In the genomic region with DNA sequence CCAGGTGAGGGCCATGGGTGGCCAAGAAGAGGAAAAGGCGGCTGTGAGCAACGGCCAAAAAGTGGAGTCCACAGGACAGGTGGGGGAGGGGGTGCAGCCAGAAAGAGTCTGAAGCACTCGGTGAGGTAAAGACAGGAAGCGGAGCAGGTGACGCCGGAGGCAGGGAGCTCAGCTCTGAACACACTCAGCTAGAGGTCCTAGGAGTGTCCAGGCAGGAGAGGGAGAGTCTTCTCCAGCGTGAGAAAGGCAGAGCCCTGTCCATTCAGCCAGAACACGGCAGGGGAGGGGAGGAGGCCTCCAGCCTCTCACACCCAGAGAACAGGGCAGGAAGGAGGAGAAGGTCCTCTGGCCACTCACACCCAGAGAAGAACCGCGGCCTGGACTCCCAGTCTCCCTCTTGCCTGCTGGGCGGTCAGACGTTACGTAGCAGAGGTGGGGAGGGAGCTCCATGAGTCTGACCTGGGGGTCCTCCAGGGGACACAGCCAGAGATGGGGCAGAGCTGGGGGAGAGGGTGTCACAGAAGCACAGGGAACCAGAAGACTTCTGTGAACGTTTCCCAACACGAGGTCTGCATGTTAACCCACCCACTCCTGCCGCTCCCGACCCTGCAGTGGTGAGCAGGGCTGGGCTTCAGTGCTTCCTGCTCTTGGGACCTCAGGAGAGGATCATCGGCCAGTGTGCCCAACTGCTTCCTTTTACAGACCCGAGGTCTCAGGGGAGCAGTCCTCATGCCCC, we compare ENCODE assay signal across 16 cellular contexts.
DNase-seq lines count a peak whose midpoint lies in the region; ATAC-seq and TF ChIP-seq lines count a peak whose summit lies in the region.
"Had no signal": no experiment of that assay in that cellular context is flagged by ENCODE, and none has a peak within 500 bp of the region (broad histone marks: within the 10 kb centered on the region; RNA-seq: fewer than 3 reads in every experiment).

No MANE protein-coding gene starts in this region.

- in situ Hi-C loops in Panc1 (cut with HindIII; ENCODE audit: low pct_unique_long_range_greater_than_20kb, low sequenced_read_pairs) = no loop called here
- in situ Hi-C loops in transverse colon (cut with MboI; ENCODE audit: low pct_ligation_motif_present in 1 of 4, low pct_unique_long_range_greater_than_20kb in 1 of 4, low sequenced_read_pairs in 3 of 4) = no loop called here

- H3K9me3 Mint-ChIP-seq in naive thymus-derived CD4-positive, alpha-beta T cell = peaks cover 0 to 2% (median 0%) of the 10 kb centered on the region in 11 donors
- H3K9me3 Mint-ChIP-seq: activated T-helper 2 cell treated with anti-CD3 and anti-CD28 coated beads, Interferon-gamma antibody, Interleukin-2, Interleukin-4, amounts not matched to agents 10 μg/mL and 5 μg/mL and 100 μg/mL, durations not matched to agents 14 hours and 24 hours and 36 hours had no signal

- TF ChIP-seq POLR2A in prostate gland (IDR thresholded peaks at IDR 0.05) = no peak
- no peak for TF ChIP-seq POLR2A in GM18505 (IDR thresholded peaks at IDR 0.05; ENCODE audit: borderline replicate concordance, extremely low read depth, insufficient read depth, insufficient read length)
- no peak for TF ChIP-seq POLR2A in transverse colon (IDR thresholded peaks at IDR 0.05)

- POLR2A ChIA-PET in Panc1 (lab: Charles Lee) = no interaction called here
- POLR2A ChIA-PET in naive thymus-derived CD4-positive, alpha-beta T cell (lab: Charles Lee) = no interaction called here

- no peak for TF ChIP-seq EP300 in transverse colon (IDR thresholded peaks at IDR 0.05; ENCODE audit: low read depth)

- no TSS peak for BruUV-seq in Panc1 (replicated peaks; lab: Mats Ljungman, UMichigan)

- H3K4me3 ChIP-seq in Panc1 (ENCODE audit: low read depth in 2 of 2, low read length in 2 of 2) (no peak overlapping the region), esophagus (ENCODE audit: low read depth in 1 of 2, low read length in 2 of 2) (peak overlapping the region; percentile 45 to 59), prostate gland (peak overlapping the region; percentile 10 to 14), transverse colon (no peak overlapping the region)
- H3K4me3 ChIP-seq in naive thymus-derived CD4-positive, alpha-beta T cell (ENCODE audit: low read length) = no peak overlapping the region
- H3K4me3 ChIP-seq: mucosa of descending colon, psoas muscle had no signal

- ATAC-seq in Panc1 (no peak), GM18505 (IDR thresholded peaks at IDR 0.05; ENCODE audit: unreplicated experiment) (no peak)
- ATAC-seq in naive thymus-derived CD4-positive, alpha-beta T cell = no peak
- ATAC-seq: mucosa of descending colon had no signal

- peaks cover 3 to 32% (median 5%) of the 10 kb centered on the region in 5 donors for H3K36me3 Mint-ChIP-seq in naive thymus-derived CD4-positive, alpha-beta T cell

- no peak overlapping the region for H3K4me3 Mint-ChIP-seq in naive thymus-derived CD4-positive, alpha-beta T cell

- H3K4me1 ChIP-seq in Panc1 (ENCODE audit: control insufficient read depth, insufficient read depth, low read length) (peaks cover 22% of the 10 kb centered on the region), esophagus (ENCODE audit: control insufficient read depth in 2 of 2, insufficient read depth in 2 of 2, low read length in 1 of 2) (peaks cover 5 to 27% of the 10 kb centered on the region in 2 donors), prostate gland (replicated peaks) (peaks cover 24% of the 10 kb centered on the region), transverse colon (peaks cover 12 to 33% (median 23%) of the 10 kb centered on the region in 4 donors)
- no peaks in the 10 kb centered on the region for H3K4me1 ChIP-seq in naive thymus-derived CD4-positive, alpha-beta T cell (ENCODE audit: control insufficient read depth in 2 of 2, insufficient read depth in 2 of 2, low read length in 2 of 2)

- WGBS in esophagus, 2 donors = 61 to 62% methylated on average over 18 to 19 of the region's 19 CpGs
- 53% methylated on average over 19 of the region's 19 CpGs for WGBS in prostate gland
- WGBS in transverse colon (ENCODE audit: low coverage in 1 of 2), 2 donors = 67 to 86% methylated on average over 4 to 19 of the region's 19 CpGs

- peaks cover 0 to 18% (median 6%) of the 10 kb centered on the region in 7 donors for H3K4me1 Mint-ChIP-seq in naive thymus-derived CD4-positive, alpha-beta T cell

- H3K27me3 Mint-ChIP-seq in naive thymus-derived CD4-positive, alpha-beta T cell = no peaks in the 10 kb centered on the region

- intact Hi-C loops in Panc1 (cut with micrococcal nuclease; ENCODE audit: unreplicated experiment) (no loop called here), prostate gland (cut with DNase I) (no loop called here), transverse colon (cut with DNase I; ENCODE audit: low total_unique reads) (no loop called here)
- intact Hi-C loops in naive thymus-derived CD4-positive, alpha-beta T cell (cut with micrococcal nuclease) = no loop called here

- H3K36me3 ChIP-seq in Panc1 (ENCODE audit: control insufficient read depth, insufficient read depth, low read length) (no peaks in the 10 kb centered on the region), esophagus (ENCODE audit: control insufficient read depth in 2 of 2, insufficient read depth in 2 of 2, low read length in 1 of 2) (peaks cover 7 to 27% of the 10 kb centered on the region in 2 donors), prostate gland (no peaks in the 10 kb centered on the region), transverse colon (peaks cover 0 to 27% (median 11%) of the 10 kb centered on the region in 4 donors)
- peaks cover 0 to 52% (median 10%) of the 10 kb centered on the region in 3 experiments for H3K36me3 ChIP-seq in naive thymus-derived CD4-positive, alpha-beta T cell (ENCODE audit: control insufficient read depth in 2 of 3, insufficient read depth in 3 of 3, low read length in 3 of 3)

- H3K27ac ChIP-seq in Panc1 (ENCODE audit: low read length) = peak overlapping the region; percentile 54; the same call in 1 of the 2 replicates
- H3K27ac ChIP-seq in esophagus (ENCODE audit: low read depth in 2 of 2, low read length in 1 of 2) = peak overlapping the region; percentile 89 to 92
- H3K27ac ChIP-seq in prostate gland = peak overlapping the region; percentile 89
- no peak overlapping the region for H3K27ac ChIP-seq in naive thymus-derived CD4-positive, alpha-beta T cell (ENCODE audit: low read depth, low read length)
- peak overlapping the region in 2 of 4 donors; percentile 10 to 21 for H3K27ac ChIP-seq in transverse colon
- H3K27ac ChIP-seq: brain microvascular endothelial cell, psoas muscle had no signal

- no peak for TF ChIP-seq CTCF in Panc1 (IDR thresholded peaks at IDR 0.05)
- no peak for TF ChIP-seq CTCF in prostate gland (IDR thresholded peaks at IDR 0.05)
- TF ChIP-seq CTCF in transverse colon (IDR thresholded peaks at IDR 0.05) = no peak

- CTCF ChIA-PET in Panc1 (lab: Charles Lee) = no interaction called here
- CTCF ChIA-PET in naive thymus-derived CD4-positive, alpha-beta T cell (lab: Charles Lee) = no interaction called here

- H3K9me3 ChIP-seq in Panc1 (ENCODE audit: control insufficient read depth, insufficient read depth, low read depth, low read length) = no peaks in the 10 kb centered on the region
- no peaks in the 10 kb centered on the region for H3K9me3 ChIP-seq in esophagus (ENCODE audit: control insufficient read depth in 2 of 2, insufficient read depth in 1 of 2, low read depth in 1 of 2, low read length in 1 of 2)
- no peaks in the 10 kb centered on the region for H3K9me3 ChIP-seq in prostate gland
- H3K9me3 ChIP-seq in naive thymus-derived CD4-positive, alpha-beta T cell (ENCODE audit: control insufficient read depth in 2 of 3, low read length in 3 of 3) = no peaks in the 10 kb centered on the region
- no peaks in the 10 kb centered on the region for H3K9me3 ChIP-seq in transverse colon
- H3K9me3 ChIP-seq: mucosa of descending colon, psoas muscle had no signal

- H3K27me3 ChIP-seq in Panc1 (ENCODE audit: control insufficient read depth, insufficient read depth, low read length) = no peaks in the 10 kb centered on the region
- no peaks in the 10 kb centered on the region for H3K27me3 ChIP-seq in esophagus (ENCODE audit: control insufficient read depth in 1 of 2, insufficient read depth in 2 of 2, low read length in 2 of 2)
- H3K27me3 ChIP-seq in prostate gland (replicated peaks; ENCODE audit: insufficient read depth) = no peaks in the 10 kb centered on the region
- no peaks in the 10 kb centered on the region for H3K27me3 ChIP-seq in naive thymus-derived CD4-positive, alpha-beta T cell (ENCODE audit: control insufficient read depth in 2 of 2, insufficient read depth in 2 of 2, low read length in 2 of 2)
- no peaks in the 10 kb centered on the region for H3K27me3 ChIP-seq in transverse colon
- H3K27me3 ChIP-seq: brain microvascular endothelial cell had no signal

- DNase-seq in DMS53 (lab: John Stamatoyannopoulos, UW) (peak; percentile 85), Panc1 (ENCODE audit: low read depth, low spot score) (no peak), prostate gland (ENCODE audit: low spot score) (peak; percentile 54), transverse colon (no peak), EL (no peak)
- DNase-seq in naive thymus-derived CD4-positive, alpha-beta T cell = no peak
- DNase-seq: activated CD4-positive, alpha-beta T cell treated with anti-CD3 and anti-CD28 coated beads, Interleukin-2, amount 50 U/mL, for 4 hours; brain microvascular endothelial cell; GF-D8; mucosa of descending colon; NCI-H524; psoas muscle; stimulated activated CD4-positive, alpha-beta T cell treated with anti-CD3 and anti-CD28 coated beads, Interleukin-2, amount 100 ng/mL, for 24 hours had no signal

- no peak overlapping the region for H3K27ac Mint-ChIP-seq in naive thymus-derived CD4-positive, alpha-beta T cell
- H3K27ac Mint-ChIP-seq: activated T-helper 2 cell treated with anti-CD3 and anti-CD28 coated beads, Interferon-gamma antibody, Interleukin-2, Interleukin-4, amounts not matched to agents 10 μg/mL and 5 μg/mL and 100 μg/mL, durations not matched to agents 14 hours and 24 hours and 36 hours had no signal

Comparison
In these comparisons a context has a peak if more than half of its experiments do, and no peak if none do; other contexts are left out.
1. DNase-seq: peak in DMS53 (single experiment) and prostate gland (single experiment); none in Panc1 (single experiment), naive thymus-derived CD4-positive, alpha-beta T cell (0 of 9), transverse colon (single experiment) and EL (single experiment).
2. H3K4me3 ChIP-seq: peak in esophagus (2 of 2) and prostate gland (2 of 2); none in Panc1 (0 of 2), naive thymus-derived CD4-positive, alpha-beta T cell (single experiment) and transverse colon (0 of 4).